ENCODE assay signal across 19 cellular contexts in the genomic region with DNA sequence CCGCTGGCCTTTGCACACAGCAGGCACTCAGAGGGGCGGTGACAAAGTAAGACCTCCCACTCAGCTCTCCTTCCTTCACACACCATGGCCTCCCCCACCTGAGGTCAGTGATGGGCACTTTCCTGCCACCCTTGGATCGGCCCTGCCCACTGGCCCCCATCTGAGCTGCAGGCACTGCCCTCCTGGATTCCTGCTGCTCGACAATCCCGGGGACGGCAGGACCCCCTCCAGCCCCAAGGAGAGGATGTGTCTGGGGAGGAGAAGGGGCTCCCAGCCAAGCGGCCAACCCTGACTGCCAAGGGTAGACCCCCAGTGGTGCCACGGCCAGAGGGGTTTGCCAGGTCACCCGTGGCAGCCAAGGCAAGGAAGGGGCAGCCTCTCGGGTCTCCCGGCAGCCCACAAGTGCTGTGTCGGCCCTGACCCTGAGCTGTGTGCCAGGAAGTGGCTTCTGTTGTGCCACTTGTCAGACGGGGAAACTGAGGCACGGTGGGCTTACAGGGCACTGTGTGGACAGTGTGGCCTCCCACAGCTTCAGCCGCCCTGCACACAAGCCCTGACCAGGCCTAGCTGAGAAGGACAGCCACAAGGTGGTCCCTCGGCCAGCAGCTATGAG. TPM values are rescaled to one million over a fixed set of nuclear protein-coding genes. Genes with fewer than 3 reads are reported as not detected.
A peak's percentile ranks its signal among the peaks of the same experiment; 100 is the strongest.
DNase-seq lines count a peak whose midpoint lies in the region; ATAC-seq, FAIRE-seq and TF ChIP-seq lines count a peak whose summit lies in the region.
"Had no signal": no experiment of that assay in that cellular context is flagged by ENCODE, and none has a peak within 500 bp of the region (broad histone marks: within the 10 kb centered on the region; RNA-seq: fewer than 3 reads in every experiment).

No MANE protein-coding gene starts in this region.

- peaks cover 80% of the 10 kb centered on the region for H3F3A ChIP-seq in PC-9 (ENCODE audit: insufficient read depth, low read depth)

- no peak for TF ChIP-seq CTCF in PC-9 (conservative IDR thresholded peaks at IDR 0.05)
- no peak for TF ChIP-seq CTCF in kidney (IDR thresholded peaks at IDR 0.05; ENCODE audit: borderline replicate concordance, extremely low read depth, insufficient read depth)
- TF ChIP-seq CTCF in upper lobe of left lung (IDR thresholded peaks at IDR 0.05): no peak

- TF ChIP-seq EP300 in upper lobe of left lung (IDR thresholded peaks at IDR 0.05): no peak

- peaks cover 87% of the 10 kb centered on the region for H3K79me2 ChIP-seq in PC-9 (ENCODE audit: low read depth)

- H3K27me3 ChIP-seq in PC-9 (ENCODE audit: insufficient read depth, low read depth): no peaks in the 10 kb centered on the region
- H3K27me3 ChIP-seq in upper lobe of left lung: no peaks in the 10 kb centered on the region
- H3K27me3 ChIP-seq: ascending aorta had no signal

- FAIRE-seq in kidney (lab: Jason Lieb, UNC): no peak
- FAIRE-seq: endometrium, G401.6, keratinocyte, small intestine had no signal

- peaks cover 28% of the 10 kb centered on the region for H4K20me1 ChIP-seq in PC-9 (ENCODE audit: insufficient read depth)

- H3K4me2 ChIP-seq in PC-9: peak overlapping the region; percentile 83

- H3K9me3 ChIP-seq in PC-9 (ENCODE audit: insufficient read depth, low read depth) (no peaks in the 10 kb centered on the region), kidney (ENCODE audit: control insufficient read depth in 1 of 2, low read length in 2 of 2) (no peaks in the 10 kb centered on the region), upper lobe of left lung (no peaks in the 10 kb centered on the region)
- H3K9me3 ChIP-seq: ascending aorta had no signal

- no peak overlapping the region for H3K9ac ChIP-seq in kidney (ENCODE audit: low read length in 2 of 2)

- POLR2A ChIA-PET in PC-9 (lab: Charles Lee; ENCODE audit: unreplicated experiment): interaction anchor here (0.6 to 1.3 kb wide), 8 partner anchors 9 to 1388 kb away, joined by 3 to 37 read pairs (median 5); no protein-coding TSS in a partner anchor

- intact Hi-C loops in PC-9 (cut with micrococcal nuclease; ENCODE audit: unreplicated experiment) (loop anchor here (2.0 to 5.0 kb wide), 2 partner anchors 24 to 895 kb away; a partner anchor contains a TSS), kidney (cut with DNase I) (no loop called here)

- H3K27ac ChIP-seq in PC-9 (peak overlapping the region; percentile 63), kidney (ENCODE audit: low read depth in 2 of 2, low read length in 2 of 2) (peak overlapping the region; percentile 62 to 80), upper lobe of left lung (peak overlapping the region; percentile 57 to 79 (median 64))
- H3K27ac ChIP-seq: ascending aorta had no signal

- TSS peak; percentile 54 for BruUV-seq in PC-9 (replicated peaks; lab: Mats Ljungman, UMichigan)

- H3K36me3 ChIP-seq in PC-9 (ENCODE audit: low read depth) (no peaks in the 10 kb centered on the region), kidney (ENCODE audit: control insufficient read depth in 1 of 2, insufficient read depth in 2 of 2, low read length in 2 of 2) (no peaks in the 10 kb centered on the region), upper lobe of left lung (peaks cover 0 to 23% (median 0%) of the 10 kb centered on the region in 4 donors)

- H3K4me3 ChIP-seq in PC-9 (peak overlapping the region; percentile 49; the same call in 1 of the 2 replicates), kidney (ENCODE audit: low read length in 2 of 2) (no peak overlapping the region), upper lobe of left lung (no peak overlapping the region)
- H3K4me3 ChIP-seq: ascending aorta had no signal

- H3K4me1 ChIP-seq in PC-9 (replicated peaks; ENCODE audit: insufficient read depth) (peaks cover 98% of the 10 kb centered on the region), kidney (ENCODE audit: control insufficient read depth in 1 of 2, insufficient read depth in 1 of 2, low read depth in 1 of 2, low read length in 2 of 2) (peaks cover 29 to 73% of the 10 kb centered on the region in 2 donors), upper lobe of left lung (peaks cover 77 to 96% (median 84%) of the 10 kb centered on the region in 4 donors)
- H3K4me1 ChIP-seq: ascending aorta had no signal

- no peak overlapping the region for H2AFZ ChIP-seq in PC-9

- ATAC-seq in upper lobe of left lung (ENCODE audit: low FRiP score in 2 of 2): no peak
- ATAC-seq: natural killer cell treated with Interleukin-12 subunit alpha and Interleukin-12 subunit beta and Interleukin-15 and Interleukin-18, amount 100 ng/mL, for 72 hours; T-cell had no signal

- TF ChIP-seq POLR2A in upper lobe of left lung (IDR thresholded peaks at IDR 0.05): no peak

- CTCF ChIA-PET in PC-9 (lab: Charles Lee): interaction anchor here (0.5 to 3.1 kb wide), 5 partner anchors 8 to 83 kb away, joined by 4 to 11 read pairs (median 8); no protein-coding TSS in a partner anchor

- WGBS in upper lobe of left lung, 2 donors: 67 to 70% methylated on average over 11 to 13 of the region's 16 CpGs

- H3K9me2 ChIP-seq in PC-9 (ENCODE audit: insufficient read depth): no peaks in the 10 kb centered on the region

- DNase-seq in PC-9 (no peak), kidney (no peak), upper lobe of left lung (peak in 1 of 2 donors; percentile 55), NCI-H146 treated with DMSO at 0.1 percent for 48 hours (lab: John Stamatoyannopoulos, UW; ENCODE audit: unreplicated experiment) (no peak), amygdala (lab: John Stamatoyannopoulos, UW) (no peak)
- DNase-seq: activated CD4-positive, alpha-beta T cell treated with anti-CD3 and anti-CD28 coated beads, Interleukin-2, amount 50 U/mL, for 1 hour; activated naive CD4-positive, alpha-beta T cell; hippocampal formation; KG1; NCI-H1048; NCI-H510A treated with DMSO at 0.1 percent for 48 hours; small intestine; stimulated activated CD4-positive, alpha-beta T cell treated with anti-CD3 and anti-CD28 coated beads, Interleukin-4, amount 100 ng/mL, for 1 hour; T-cell had no signal

RNA-seq across cellular contexts. Expression of a gene that starts 22.7 kb away (rescaled TPM):
- 391 and 426 TPM in 2 replicates for total RNA-seq in PC-9 (2021)
- total RNA-seq in kidney: 124 TPM
- polyA plus RNA-seq in kidney (ENCODE audit: insufficient read depth, low read depth, low replicate concordance): 103 TPM
- total RNA-seq in upper lobe of left lung: 100 to 1,000 TPM; 107 to 535 (median 239) TPM

RNA-seq across cellular contexts. Expression of a gene that starts 41.2 kb away (rescaled TPM):
- total RNA-seq in PC-9 (2021) (73.2 and 95.4 TPM in 2 replicates), kidney (1.5 TPM), upper lobe of left lung (1 to 10 TPM in 5 of 6 donors, not detected in 1; 2.3 to 4.7 (median 3.5) TPM)
- 0.56 TPM for polyA plus RNA-seq in kidney (ENCODE audit: insufficient read depth, low read depth, low replicate concordance)
- total RNA-seq: ascending aorta had no signal

RNA-seq across cellular contexts. Expression of a gene that starts 49.4 kb away (rescaled TPM):
- 213 and 226 TPM in 2 replicates for total RNA-seq in PC-9 (2021)
- 105 TPM for total RNA-seq in kidney
- polyA plus RNA-seq in kidney (ENCODE audit: insufficient read depth, low read depth, low replicate concordance): 204 TPM
- total RNA-seq in upper lobe of left lung: 100 to 1,000 TPM in 4 of 6 donors, 10 to 100 TPM in 2; 76.5 to 147 (median 124) TPM

RNA-seq across cellular contexts. Expression of a gene that starts 56.1 kb away (rescaled TPM):
- total RNA-seq in PC-9 (2021): 20.0 and 38.0 TPM in 2 replicates
- 18.8 TPM for total RNA-seq in kidney
- 11.1 TPM for polyA plus RNA-seq in kidney (ENCODE audit: insufficient read depth, low read depth, low replicate concordance)
- total RNA-seq in upper lobe of left lung: 10 to 100 TPM in 5 of 6 donors, 1 to 10 TPM in 1; 9.4 to 31.4 (median 20.6) TPM

RNA-seq across cellular contexts. Expression of a gene that starts 56.2 kb away (rescaled TPM):
- total RNA-seq in PC-9 (2021) (25.6 and 29.4 TPM in 2 replicates), kidney (31.4 TPM), upper lobe of left lung (100 to 1,000 TPM in 1 of 6 donors, 10 to 100 TPM in 5; 23.2 to 101 (median 64.6) TPM)
- polyA plus RNA-seq in kidney (ENCODE audit: insufficient read depth, low read depth, low replicate concordance): 16.3 TPM

Comparison
In these comparisons a context has a peak if more than half of its experiments do, and no peak if none do; other contexts are left out.
1. RNA of a gene that starts 41.2 kb away (total RNA-seq): 73.2 to 95.4 TPM in PC-9; 2.3 to 4.7 TPM in upper lobe of left lung and 1.5 TPM in kidney (single experiment); every median in the first group is over 10 times any median in the second.
2. Peak in every context shown above with its lines, with median percentiles within 50 percentile points of each other: H3K27ac ChIP-seq.